8 cellular contexts compared by ENCODE assay signal in the genomic region with DNA sequence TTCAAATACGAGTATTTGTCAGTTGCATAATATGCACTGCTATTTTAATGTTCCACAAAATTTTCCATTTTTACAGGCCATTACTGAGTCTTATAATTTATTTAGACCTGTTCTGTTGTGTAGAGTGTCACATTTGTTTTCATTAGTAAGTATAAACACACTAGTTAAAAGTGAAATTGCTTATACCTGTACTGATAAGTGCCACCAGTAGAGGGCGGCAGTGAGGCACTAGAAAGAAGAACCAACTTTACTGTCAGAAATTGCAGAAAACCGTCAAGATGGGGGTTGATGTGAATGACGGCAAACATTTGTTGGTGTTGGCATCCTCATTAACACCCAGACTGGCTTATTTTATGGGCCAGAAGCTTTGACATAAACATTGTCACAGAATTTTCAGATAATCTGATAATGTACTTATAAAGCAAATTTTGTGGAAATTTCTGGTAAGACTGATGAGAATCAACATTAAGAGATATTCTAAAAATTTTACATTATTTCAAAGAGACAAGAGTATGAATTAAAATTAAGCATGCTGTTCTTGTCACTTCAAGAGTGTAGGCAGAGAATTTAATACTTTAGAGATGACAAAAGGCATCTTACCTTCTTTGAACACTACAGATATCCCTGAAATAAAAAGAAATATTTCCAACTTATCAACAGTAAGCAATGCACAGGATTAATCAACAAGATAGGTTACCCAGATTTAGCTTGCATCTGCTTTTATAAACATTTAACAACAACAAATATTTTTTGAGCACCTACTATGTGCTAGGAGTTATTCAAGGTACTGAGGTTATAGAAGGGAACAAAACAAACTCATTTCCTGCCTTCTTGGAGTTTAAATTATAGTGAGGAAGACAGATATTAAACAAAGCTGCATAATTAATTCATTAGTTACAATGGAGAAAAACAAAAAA. TPM values are rescaled to one million over a fixed set of nuclear protein-coding genes. Genes with fewer than 3 reads are reported as not detected.
DNase-seq lines count a peak whose midpoint lies in the region; ATAC-seq and TF ChIP-seq lines count a peak whose summit lies in the region.

No MANE protein-coding gene starts in this region.

- peaks cover 25% of the 10 kb centered on the region for H3K27me3 Mint-ChIP-seq in progenitor cell of endocrine pancreas

- no peaks in the 10 kb centered on the region for H3K9me3 ChIP-seq in SJCRH30 (replicated peaks)

- DNase-seq in DMS 273 (lab: John Stamatoyannopoulos, UW; ENCODE audit: unreplicated experiment) (peak; percentile 76), HT-29 (ENCODE audit: low spot score) (peak; percentile 62), SJCRH30 (peak; percentile 64 to 79), globus pallidus (ENCODE audit: low spot score) (peak; percentile 50), progenitor cell of endocrine pancreas (ENCODE audit: low spot score, unreplicated experiment) (peak; percentile 37), ureter (ENCODE audit: low spot score) (peak; percentile 60)
- peak; percentile 90 for DNase-seq in activated effector memory CD4-positive, alpha-beta T cell treated with anti-CD3 and anti-CD28 coated beads, Interleukin-2, amount 50 U/mL, for 16 hours

- no peaks in the 10 kb centered on the region for H3K4me1 Mint-ChIP-seq in progenitor cell of endocrine pancreas (ENCODE audit: low read depth)

- no peaks in the 10 kb centered on the region for H3K36me3 Mint-ChIP-seq in progenitor cell of endocrine pancreas (ENCODE audit: insufficient read depth)

- no peak overlapping the region for H3K27ac ChIP-seq in SJCRH30

- no peaks in the 10 kb centered on the region for H3K9me3 Mint-ChIP-seq in progenitor cell of endocrine pancreas (ENCODE audit: low read depth)

- no peak overlapping the region for H3K4me3 ChIP-seq in SJCRH30

- no peaks in the 10 kb centered on the region for H3K36me3 ChIP-seq in SJCRH30

- no peak overlapping the region for H3K27ac Mint-ChIP-seq in progenitor cell of endocrine pancreas

- H3K27me3 ChIP-seq in SJCRH30, result no peaks in the 10 kb centered on the region

- TF ChIP-seq CTCF in progenitor cell of endocrine pancreas (IDR thresholded peaks at IDR 0.05; ENCODE audit: unreplicated experiment), result peak; percentile 95

- ATAC-seq in HG03442 (IDR thresholded peaks at IDR 0.05; ENCODE audit: unreplicated experiment), result no peak

- H3K4me1 ChIP-seq in SJCRH30, result no peaks in the 10 kb centered on the region

- no peak overlapping the region for H3K4me3 Mint-ChIP-seq in progenitor cell of endocrine pancreas (ENCODE audit: low read depth)

RNA-seq across cellular contexts. Expression of gene ALPK1, which starts 24.9 kb away (rescaled TPM):
- 3.2 and 4.9 TPM in 2 replicates for total RNA-seq in HT-29 (2014; rRNA removed; shearing (Covaris generic))
- total RNA-seq in SJCRH30 (2014; rRNA removed; shearing (Covaris generic)), result 5.0 and 5.1 TPM in 2 replicates
- total RNA-seq in progenitor cell of endocrine pancreas, result 1.4 and 1.8 TPM in 2 replicates
- 49.1 TPM for total RNA-seq in ureter

RNA-seq across cellular contexts. Expression of gene TIFA, which starts 36.3 kb away (rescaled TPM):
- 5.9 and 10.1 TPM in 2 replicates for total RNA-seq in HT-29 (2014; rRNA removed; shearing (Covaris generic))
- total RNA-seq in SJCRH30 (2014; rRNA removed; shearing (Covaris generic)), result 17.8 and 25.4 TPM in 2 replicates
- 10.4 TPM in 2 replicates for total RNA-seq in progenitor cell of endocrine pancreas
- 8.0 TPM for total RNA-seq in ureter

Comparison
In these comparisons a context has a peak if more than half of its experiments do, and no peak if none do; other contexts are left out.
1. DNase-seq: peak in every context shown above with its lines; median percentile 90 in activated effector memory CD4-positive, alpha-beta T cell treated with anti-CD3 and anti-CD28 coated beads, Interleukin-2, amount 50 U/mL, for 16 hours; 76 in DMS 273; 72 in SJCRH30; 62 in HT-29; 60 in ureter; 50 in globus pallidus; 37 in progenitor cell of endocrine pancreas.